In the genomic region with DNA sequence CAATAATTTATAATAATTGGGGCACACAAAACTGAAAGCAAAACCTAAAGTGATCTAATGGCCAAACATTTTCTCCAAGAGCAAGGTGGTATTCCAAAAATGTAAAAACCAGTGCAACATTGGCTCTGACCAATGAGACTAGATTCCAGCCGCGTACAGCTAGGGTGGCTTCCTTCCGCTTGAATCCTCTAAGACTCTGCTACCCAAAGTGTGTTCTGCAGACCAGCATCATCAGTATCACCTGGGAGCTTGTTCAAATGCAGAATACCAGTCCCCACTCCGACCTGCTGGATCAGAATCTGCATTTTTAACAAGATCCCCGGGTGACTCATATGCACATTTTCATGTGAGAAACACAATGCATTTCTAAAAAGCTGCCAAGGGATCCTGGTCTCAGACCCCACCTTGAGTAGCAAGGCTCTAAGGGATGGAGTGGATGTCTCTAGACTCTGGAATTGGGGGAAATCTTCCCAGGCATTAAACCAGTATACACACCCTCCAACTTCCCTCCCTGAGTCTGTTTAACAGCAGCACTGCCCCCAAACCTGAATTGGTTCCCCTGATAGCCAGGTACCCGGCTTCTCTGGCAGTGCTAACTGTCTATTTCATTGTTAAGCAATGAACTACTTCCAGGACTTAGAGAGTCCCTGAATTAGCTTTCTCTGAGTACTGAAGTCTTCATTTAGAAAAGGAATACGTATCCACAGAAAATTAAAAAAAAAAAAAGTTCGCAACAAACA, we compare ENCODE assay signal across 18 cellular contexts.
"Had no signal": no experiment of that assay in that cellular context is flagged by ENCODE, and none has a peak within 500 bp of the region (broad histone marks: within the 10 kb centered on the region; RNA-seq: fewer than 3 reads in every experiment).

No MANE protein-coding gene starts in this region.

- H3K4me1 ChIP-seq: esophagus squamous epithelium, testis, tibial nerve had no signal

- H3K27ac ChIP-seq: esophagus squamous epithelium, spleen, testis, tibial nerve had no signal

- H3K27me3 ChIP-seq: testis, tibial nerve had no signal

- H3K9me3 ChIP-seq: esophagus squamous epithelium, mucosa of descending colon, spleen, testis, tibial nerve had no signal

- H3K36me3 ChIP-seq: esophagus squamous epithelium, spleen, tibial nerve had no signal

- DNase-seq: effector memory CD8-positive, alpha-beta T cell; esophagus squamous epithelium; foreskin fibroblast; kidney glomerular epithelial cell; mucosa of descending colon; natural killer cell; posterior cingulate gyrus; spleen; stimulated activated CD4-positive, alpha-beta T cell treated with anti-CD3 and anti-CD28 coated beads, Interleukin-15, amount 100 ng/mL, for 24 hours; stimulated activated CD4-positive, alpha-beta T cell treated with anti-CD3 and anti-CD28 coated beads, Interleukin-1b, Interleukin-23, amount 100 ng/mL, for 48 hours; stimulated activated CD4-positive, alpha-beta T cell treated with anti-CD3 and anti-CD28 coated beads, Interleukin-4, amount 100 ng/mL, for 24 hours; stimulated activated naive B cell treated with anti-CD40 and anti-IgM and Interleukin-4, amounts not matched to agents 10 μg/mL and 1 μg/mL and 100 μg/mL, for 72 hours; stimulated activated naive CD8-positive, alpha-beta T cell treated with anti-CD3 and anti-CD28 coated beads, Interleukin-15, amount 100 ng/mL, for 72 hours; testis had no signal

- H3K9me3 Mint-ChIP-seq: dendritic cell treated with granulocyte-macrophage colony-stimulating factor and Interleukin-4, amounts not matched to agents 40 ng/mL and 50 ng/mL, for 4 days; effector memory CD8-positive, alpha-beta T cell; natural killer cell; neural crest cell; stimulated activated naive B cell treated with anti-CD40 and anti-IgM and Interleukin-4, amounts not matched to agents 10 μg/mL and 1 μg/mL and 100 μg/mL, for 72 hours; stimulated activated naive CD8-positive, alpha-beta T cell treated with anti-CD3 and anti-CD28 coated beads, Interleukin-15, amount 100 ng/mL, for 72 hours had no signal

- H3K4me3 ChIP-seq: esophagus squamous epithelium, mucosa of descending colon, testis, tibial nerve had no signal

- H3K4me3 Mint-ChIP-seq: dendritic cell treated with granulocyte-macrophage colony-stimulating factor and Interleukin-4, amounts not matched to agents 40 ng/mL and 50 ng/mL, for 4 days; effector memory CD8-positive, alpha-beta T cell; natural killer cell; neural crest cell; stimulated activated naive B cell treated with anti-CD40 and anti-IgM and Interleukin-4, amounts not matched to agents 10 μg/mL and 1 μg/mL and 100 μg/mL, for 72 hours; stimulated activated naive CD8-positive, alpha-beta T cell treated with anti-CD3 and anti-CD28 coated beads, Interleukin-15, amount 100 ng/mL, for 72 hours had no signal

- H3K36me3 Mint-ChIP-seq: natural killer cell; stimulated activated naive B cell treated with anti-CD40 and anti-IgM and Interleukin-4, amounts not matched to agents 10 μg/mL and 1 μg/mL and 100 μg/mL, for 72 hours had no signal

- H3K27ac Mint-ChIP-seq: dendritic cell treated with granulocyte-macrophage colony-stimulating factor and Interleukin-4, amounts not matched to agents 40 ng/mL and 50 ng/mL, for 4 days; effector memory CD8-positive, alpha-beta T cell; natural killer cell; stimulated activated naive B cell treated with anti-CD40 and anti-IgM and Interleukin-4, amounts not matched to agents 10 μg/mL and 1 μg/mL and 100 μg/mL, for 72 hours; stimulated activated naive CD8-positive, alpha-beta T cell treated with anti-CD3 and anti-CD28 coated beads, Interleukin-15, amount 100 ng/mL, for 72 hours had no signal

- H3K4me1 Mint-ChIP-seq: natural killer cell; neural crest cell; stimulated activated naive CD8-positive, alpha-beta T cell treated with anti-CD3 and anti-CD28 coated beads, Interleukin-15, amount 100 ng/mL, for 72 hours had no signal

- ATAC-seq: effector memory CD8-positive, alpha-beta T cell; mucosa of descending colon; natural killer cell; sciatic nerve; stimulated activated naive B cell treated with anti-CD40 and anti-IgM and Interleukin-4, amounts not matched to agents 10 μg/mL and 1 μg/mL and 100 μg/mL, for 72 hours; stimulated activated naive CD8-positive, alpha-beta T cell treated with anti-CD3 and anti-CD28 coated beads, Interleukin-15, amount 100 ng/mL, for 72 hours had no signal
